In genomic region chr16:29815793-29816693, GRCh38 we compare ENCODE assay signal across 8 cellular contexts. TPM values are rescaled to one million over a fixed set of nuclear protein-coding genes. Genes with fewer than 3 reads are reported as not detected.
DNase-seq lines count a peak whose midpoint lies in the region; ATAC-seq and TF ChIP-seq lines count a peak whose summit lies in the region.

PAGR1 (plus strand) TSS chr16:29816152; CDS start chr16:29816526, 374 bp downstream.

- peak; percentile 50 for ATAC-seq in GM21447 (IDR thresholded peaks at IDR 0.05; ENCODE audit: unreplicated experiment)

- H3K4me1 ChIP-seq in OCI-LY3 (ENCODE audit: low read length) (peaks cover 37% of the 10 kb centered on the region), mononuclear cell (ENCODE audit: insufficient read depth, low read length) (peaks cover 66% of the 10 kb centered on the region)

- peak within 1 kb of the TSS; percentile 98 for H3K4me2 ChIP-seq in OCI-LY3 (ENCODE audit: low read length)

- DNase-seq in DMS 273 (lab: John Stamatoyannopoulos, UW; ENCODE audit: unreplicated experiment) = peak; percentile 99
- peak; percentile 96 for DNase-seq in HuH-7 (ENCODE audit: low spot score)
- DNase-seq in activated T-cell treated with anti-CD3 and anti-CD28 coated beads for 1 hour (ENCODE audit: low read depth) = peak; percentile 95
- DNase-seq in epidermal melanocyte (ENCODE audit: insufficient read length, low spot score) = peak; percentile 97
- peak; percentile 96 for DNase-seq in stimulated activated CD8-positive, alpha-beta memory T cell treated with anti-CD3 and anti-CD28 coated beads, Interleukin-4, amount 100 ng/mL, for 24 hours (ENCODE audit: low read depth)

- peak within 1 kb of the TSS; percentile 92 for H3K9ac ChIP-seq in OCI-LY3 (ENCODE audit: low read length)

- peak within 1 kb of the TSS; percentile 91 for H3K4me3 ChIP-seq in OCI-LY3 (ENCODE audit: low read length)
- peak within 1 kb of the TSS; percentile 88 for H3K4me3 ChIP-seq in mononuclear cell (ENCODE audit: low read length)

- H3K79me2 ChIP-seq in OCI-LY3 (ENCODE audit: low read length) = peaks cover 31% of the 10 kb centered on the region

- H3K36me3 ChIP-seq in OCI-LY3 (replicated peaks; ENCODE audit: low read depth, low read length) = peaks cover 25% of the 10 kb centered on the region

- H3K9me3 ChIP-seq in OCI-LY3 (ENCODE audit: insufficient read depth, low read length) = no peaks in the 10 kb centered on the region
- H3K9me3 ChIP-seq in mononuclear cell (ENCODE audit: low read depth, low read length) = no peaks in the 10 kb centered on the region

- peak within 1 kb of the TSS; percentile 75 for H3K27ac ChIP-seq in OCI-LY3 (ENCODE audit: low read length)

- H4K20me1 ChIP-seq in OCI-LY3 (ENCODE audit: insufficient read depth, low read length) = peaks cover 12% of the 10 kb centered on the region; the same call in 1 of the 2 replicates

- TF ChIP-seq CTCF in OCI-LY3 (IDR thresholded peaks at IDR 0.05; ENCODE audit: low read depth, low read length) = peak; percentile 80

- peak within 1 kb of the TSS; percentile 44; the same call in 1 of the 2 replicates for H2AFZ ChIP-seq in OCI-LY3 (ENCODE audit: low read depth, low read length)

- H3K27me3 ChIP-seq in OCI-LY3 (ENCODE audit: low read depth, low read length) = no peaks in the 10 kb centered on the region
- peaks cover 6% of the 10 kb centered on the region for H3K27me3 ChIP-seq in mononuclear cell (ENCODE audit: insufficient read depth, low read length)

RNA-seq across cellular contexts. Expression of gene PAGR1, which starts in this region (rescaled TPM):
- total RNA-seq in mononuclear cell = 14.4 TPM

Comparison
In these comparisons a context has a peak if more than half of its experiments do, and no peak if none do; other contexts are left out.
1. Peak in every context shown above with its lines: DNase-seq, ATAC-seq, H3K4me3 ChIP-seq and H3K27ac ChIP-seq.